27 cellular contexts compared by ENCODE assay signal in the genomic region with DNA sequence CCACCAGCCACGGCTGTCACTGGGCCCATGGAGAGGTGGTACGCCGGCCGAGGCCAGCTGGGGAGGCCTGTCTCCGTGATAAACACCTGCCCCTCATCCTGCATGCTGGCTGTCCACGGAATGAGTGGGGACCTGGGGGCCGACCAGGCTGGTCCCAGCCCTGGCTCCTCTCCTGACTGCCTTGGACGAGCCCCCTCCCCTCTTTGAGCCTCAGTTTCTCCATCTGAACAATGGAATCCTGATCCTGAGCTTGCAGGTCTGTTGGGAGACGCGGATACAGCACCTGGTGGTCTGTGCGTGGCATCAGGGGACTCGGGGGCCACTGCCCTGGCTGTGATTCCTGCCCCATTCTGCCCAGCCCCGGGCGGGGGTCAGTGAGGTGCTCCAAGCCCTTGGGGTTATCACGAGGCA.
"Had no signal": no experiment of that assay in that cellular context is flagged by ENCODE, and none has a peak within 500 bp of the region (broad histone marks: within the 10 kb centered on the region; RNA-seq: fewer than 3 reads in every experiment).

No MANE protein-coding gene starts in this region.

- ATAC-seq: foreskin keratinocyte; gastroesophageal sphincter; heart right ventricle; mucosa of descending colon; natural killer cell treated with Interleukin-12 subunit alpha and Interleukin-12 subunit beta and Interleukin-15 and Interleukin-18, amount 100 ng/mL, for 72 hours; sciatic nerve; stimulated activated memory B cell treated with anti-CD40 and anti-IgM and Interleukin-4, amounts not matched to agents 10 μg/mL and 1 μg/mL and 100 μg/mL, for 72 hours; stimulated activated naive CD8-positive, alpha-beta T cell treated with anti-CD3 and anti-CD28 coated beads, Interleukin-15, Interleukin-2, amounts not matched to agents 100 U/mL and 50 U/mL, for 24 hours had no signal

- H3K27ac ChIP-seq: colonic mucosa, epithelial cell of prostate, esophagus muscularis mucosa, foreskin keratinocyte, gastroesophageal sphincter, heart right ventricle, parathyroid adenoma, testis, tibial artery had no signal

- H3K9me3 ChIP-seq: colonic mucosa, esophagus muscularis mucosa, gastroesophageal sphincter, heart right ventricle, mucosa of descending colon, testis, tibial artery had no signal

- H2AFZ ChIP-seq: parathyroid adenoma had no signal

- H3K27me3 Mint-ChIP-seq: natural killer cell treated with Interleukin-12 subunit alpha and Interleukin-12 subunit beta and Interleukin-15 and Interleukin-18, amount 100 ng/mL, for 72 hours had no signal

- H3K36me3 Mint-ChIP-seq: mesothelial cell of epicardium; naive B cell; natural killer cell treated with Interleukin-12 subunit alpha and Interleukin-12 subunit beta and Interleukin-15 and Interleukin-18, amount 100 ng/mL, for 72 hours; stimulated activated memory B cell treated with anti-CD40 and anti-IgM and Interleukin-4, amounts not matched to agents 10 μg/mL and 1 μg/mL and 100 μg/mL, for 72 hours; type B pancreatic cell had no signal

- H3K36me3 ChIP-seq: colonic mucosa, esophagus muscularis mucosa, gastroesophageal sphincter, heart right ventricle, tibial artery had no signal

- H3K4me1 ChIP-seq: colonic mucosa, esophagus muscularis mucosa, foreskin keratinocyte, gastroesophageal sphincter, heart right ventricle, parathyroid adenoma, testis, tibial artery had no signal

- H3K4me3 Mint-ChIP-seq: dendritic cell treated with granulocyte-macrophage colony-stimulating factor and Interleukin-4, amounts not matched to agents 40 ng/mL and 50 ng/mL, for 4 days; endodermal cell; mesothelial cell of epicardium; naive B cell; natural killer cell treated with Interleukin-12 subunit alpha and Interleukin-12 subunit beta and Interleukin-15 and Interleukin-18, amount 100 ng/mL, for 72 hours; neural crest cell; stimulated activated memory B cell treated with anti-CD40 and anti-IgM and Interleukin-4, amounts not matched to agents 10 μg/mL and 1 μg/mL and 100 μg/mL, for 72 hours; type B pancreatic cell had no signal

- DNase-seq: colonic mucosa; effector CD8-positive, alpha-beta T cell; endodermal cell; foreskin keratinocyte; heart right ventricle; hippocampal formation; kidney glomerular epithelial cell; mesenchymal stem cell; naive B cell; stimulated activated CD4-positive, alpha-beta T cell treated with anti-CD3 and anti-CD28 coated beads, Interleukin-4, amount 100 ng/mL, for 4 hours; stimulated activated naive CD8-positive, alpha-beta T cell treated with anti-CD3 and anti-CD28 coated beads, Interleukin-15, Interleukin-2, amounts not matched to agents 100 U/mL and 50 U/mL, for 24 hours; substantia nigra; testis; tibial artery had no signal

- H3K9me3 Mint-ChIP-seq: dendritic cell treated with granulocyte-macrophage colony-stimulating factor and Interleukin-4, amounts not matched to agents 40 ng/mL and 50 ng/mL, for 4 days; endodermal cell; mesothelial cell of epicardium; naive B cell; natural killer cell treated with Interleukin-12 subunit alpha and Interleukin-12 subunit beta and Interleukin-15 and Interleukin-18, amount 100 ng/mL, for 72 hours; neural crest cell; stimulated activated memory B cell treated with anti-CD40 and anti-IgM and Interleukin-4, amounts not matched to agents 10 μg/mL and 1 μg/mL and 100 μg/mL, for 72 hours; type B pancreatic cell had no signal

- H3K27ac Mint-ChIP-seq: dendritic cell treated with granulocyte-macrophage colony-stimulating factor and Interleukin-4, amounts not matched to agents 40 ng/mL and 50 ng/mL, for 4 days; endodermal cell; mesothelial cell of epicardium; naive B cell; natural killer cell treated with Interleukin-12 subunit alpha and Interleukin-12 subunit beta and Interleukin-15 and Interleukin-18, amount 100 ng/mL, for 72 hours; progenitor cell of endocrine pancreas; stimulated activated memory B cell treated with anti-CD40 and anti-IgM and Interleukin-4, amounts not matched to agents 10 μg/mL and 1 μg/mL and 100 μg/mL, for 72 hours; type B pancreatic cell had no signal

- H3K27me3 ChIP-seq: foreskin keratinocyte, testis had no signal

- H3K9ac ChIP-seq: parathyroid adenoma had no signal

- H3K4me3 ChIP-seq: colonic mucosa, esophagus muscularis mucosa, gastroesophageal sphincter, heart right ventricle, mucosa of descending colon, testis, tibial artery had no signal

- H3K4me1 Mint-ChIP-seq: endodermal cell; mesothelial cell of epicardium; naive B cell; neural crest cell; stimulated activated memory B cell treated with anti-CD40 and anti-IgM and Interleukin-4, amounts not matched to agents 10 μg/mL and 1 μg/mL and 100 μg/mL, for 72 hours had no signal
